1 cellular context compared by ENCODE assay signal in genomic region chr11:62648185-62648966, GRCh38.
TF ChIP-seq lines count a peak whose summit lies in the region.

No MANE protein-coding gene starts in this region.

TF ChIP-seq in HepG2, 621 proteins besides CTCF, POLR2A, EP300 and RAD21:
- no peak for TF ChIP-seq PITX1 (CRISPR knock-in tag; IDR thresholded peaks at IDR 0.05)
- TF ChIP-seq AGO2 (optimal IDR thresholded peaks at IDR 0.05; ENCODE audit: low read depth, low read length): peak; percentile 58
